In the genomic region with DNA sequence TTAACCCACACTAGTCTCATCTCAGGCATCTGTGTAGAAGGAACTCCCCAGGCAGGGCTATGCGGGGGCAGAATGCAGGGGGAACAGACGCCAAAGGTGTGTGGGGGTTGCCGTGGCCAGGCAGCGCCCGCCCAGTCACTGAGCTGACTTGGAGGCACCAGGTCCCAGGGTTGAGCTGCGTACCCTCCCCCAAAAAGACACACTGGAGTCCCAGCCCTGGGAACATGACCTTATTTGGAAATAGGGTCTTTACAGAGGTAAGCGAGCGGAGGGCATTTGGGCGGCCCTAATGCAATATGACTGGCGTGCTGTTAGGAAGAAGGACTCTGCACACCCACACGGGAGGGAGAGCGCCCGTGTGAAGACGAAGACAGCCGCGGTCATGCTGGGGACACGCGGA, we compare ENCODE assay signal across 23 cellular contexts.
DNase-seq lines count a peak whose midpoint lies in the region; ATAC-seq and TF ChIP-seq lines count a peak whose summit lies in the region.
"Had no signal": no experiment of that assay in that cellular context is flagged by ENCODE, and none has a peak within 500 bp of the region (broad histone marks: within the 10 kb centered on the region; RNA-seq: fewer than 3 reads in every experiment).

No MANE protein-coding gene starts in this region.

- H3K4me3 Mint-ChIP-seq in activated CD4-positive, alpha-beta T cell treated with anti-CD3 and anti-CD28 coated beads, Interleukin-2, amount 10 ng/mL, durations not matched to agents 24 days and 14 days: peak overlapping the region; percentile 34
- peak overlapping the region; percentile 76 for H3K4me3 Mint-ChIP-seq in CD4-positive, alpha-beta T cell
- H3K4me3 Mint-ChIP-seq in activated T-helper 2 cell treated with anti-CD3 and anti-CD28 coated beads, Interferon-gamma antibody, Interleukin-2, Interleukin-4, amounts not matched to agents 10 μg/mL and 5 μg/mL and 100 μg/mL, durations not matched to agents 14 hours and 24 hours and 36 hours (ENCODE audit: low read depth): peak overlapping the region; percentile 51
- peak overlapping the region; percentile 75 for H3K4me3 Mint-ChIP-seq in natural killer cell
- H3K4me3 Mint-ChIP-seq: HFFc6 had no signal

- H3K27me3 Mint-ChIP-seq in activated CD4-positive, alpha-beta T cell treated with anti-CD3 and anti-CD28 coated beads, Interleukin-2, amount 10 ng/mL, durations not matched to agents 24 days and 14 days: peaks cover 2% of the 10 kb centered on the region
- no peaks in the 10 kb centered on the region for H3K27me3 Mint-ChIP-seq in CD4-positive, alpha-beta T cell
- peaks cover 2% of the 10 kb centered on the region for H3K27me3 Mint-ChIP-seq in activated T-helper 2 cell treated with anti-CD3 and anti-CD28 coated beads, Interferon-gamma antibody, Interleukin-2, Interleukin-4, amounts not matched to agents 10 μg/mL and 5 μg/mL and 100 μg/mL, durations not matched to agents 14 hours and 24 hours and 36 hours (ENCODE audit: low read depth)
- no peaks in the 10 kb centered on the region for H3K27me3 Mint-ChIP-seq in natural killer cell (ENCODE audit: low read depth in 2 of 2)

- peaks cover 5% of the 10 kb centered on the region for H3K4me1 Mint-ChIP-seq in activated CD4-positive, alpha-beta T cell treated with anti-CD3 and anti-CD28 coated beads, Interleukin-2, amount 10 ng/mL, durations not matched to agents 24 days and 14 days
- peaks cover 39% of the 10 kb centered on the region for H3K4me1 Mint-ChIP-seq in CD4-positive, alpha-beta T cell (ENCODE audit: low read depth)
- peaks cover 5% of the 10 kb centered on the region for H3K4me1 Mint-ChIP-seq in activated T-helper 2 cell treated with anti-CD3 and anti-CD28 coated beads, Interferon-gamma antibody, Interleukin-2, Interleukin-4, amounts not matched to agents 10 μg/mL and 5 μg/mL and 100 μg/mL, durations not matched to agents 14 hours and 24 hours and 36 hours (ENCODE audit: low read depth)
- peaks cover 7 to 26% of the 10 kb centered on the region in 2 donors for H3K4me1 Mint-ChIP-seq in natural killer cell

- no peak overlapping the region for H3K27ac ChIP-seq in CD4-positive, alpha-beta T cell (ENCODE audit: low read depth, low read length)
- H3K27ac ChIP-seq: left lung had no signal

- CTCF ChIA-PET in CD4-positive, alpha-beta T cell (lab: Charles Lee): no interaction called here

- DNase-seq in activated CD4-positive, alpha-beta T cell treated with anti-CD3 and anti-CD28 coated beads, Interleukin-2, amount 10 ng/mL, durations not matched to agents 24 days and 14 days: no peak
- DNase-seq in activated CD4-positive, alpha-beta T cell treated with anti-CD3 and anti-CD28 coated beads, Interleukin-2, amount 50 U/mL, for 4 hours: no peak
- DNase-seq in CD4-positive, alpha-beta T cell: no peak
- DNase-seq in activated T-helper 2 cell treated with anti-CD3 and anti-CD28 coated beads, Interferon-gamma antibody, Interleukin-2, Interleukin-4, amounts not matched to agents 10 μg/mL and 5 μg/mL and 100 μg/mL, durations not matched to agents 14 hours and 24 hours and 36 hours (ENCODE audit: low spot score): no peak
- DNase-seq in natural killer cell: no peak
- DNase-seq in cortex of kidney (lab: John Stamatoyannopoulos, UW): no peak
- DNase-seq in GF-D8 (lab: John Stamatoyannopoulos, UW): no peak
- DNase-seq: activated CD4-positive, alpha-beta T cell treated with anti-CD3 and anti-CD28 coated beads for 1 hour; activated CD8-positive, alpha-beta memory T cell treated with anti-CD3 and anti-CD28 coated beads, Interleukin-2, amount 50 U/mL, for 4 hours; activated naive CD4-positive, alpha-beta T cell treated with Interleukin-2 at 50 U/mL for 16 hours; AML-193; effector CD4-positive, alpha-beta T cell; erythroblast; foreskin fibroblast; HFFc6; KBM-7; left lung; MM.1S; NCI-H1436 treated with DMSO at 0.1 percent for 48 hours; NCI-H2171; NCI-H524 treated with DMSO at 0.1 percent for 48 hours; nucleus accumbens had no signal

- no peaks in the 10 kb centered on the region for H3K36me3 Mint-ChIP-seq in activated CD4-positive, alpha-beta T cell treated with anti-CD3 and anti-CD28 coated beads, Interleukin-2, amount 10 ng/mL, durations not matched to agents 24 days and 14 days (ENCODE audit: low read depth)
- peaks cover 5% of the 10 kb centered on the region for H3K36me3 Mint-ChIP-seq in CD4-positive, alpha-beta T cell (ENCODE audit: low read depth)
- H3K36me3 Mint-ChIP-seq in activated T-helper 2 cell treated with anti-CD3 and anti-CD28 coated beads, Interferon-gamma antibody, Interleukin-2, Interleukin-4, amounts not matched to agents 10 μg/mL and 5 μg/mL and 100 μg/mL, durations not matched to agents 14 hours and 24 hours and 36 hours (ENCODE audit: low read depth): no peaks in the 10 kb centered on the region
- H3K36me3 Mint-ChIP-seq in natural killer cell: no peaks in the 10 kb centered on the region

- POLR2A ChIA-PET in CD4-positive, alpha-beta T cell (lab: Charles Lee): interaction anchor here (1.6 kb wide), 1 partner anchor 240 kb away, joined by 6 read pairs; no protein-coding TSS in a partner anchor

- ATAC-seq in CD4-positive, alpha-beta T cell (ENCODE audit: poor library complexity): no peak
- ATAC-seq in natural killer cell (no peak), GM18909 (IDR thresholded peaks at IDR 0.05; ENCODE audit: poor library complexity, unreplicated experiment) (no peak)
- ATAC-seq: left lung had no signal

- no peak for TF ChIP-seq CTCF in CD4-positive, alpha-beta T cell (IDR thresholded peaks at IDR 0.05)
- no peak for TF ChIP-seq CTCF in natural killer cell (IDR thresholded peaks at IDR 0.05)

- intact Hi-C loops in activated CD4-positive, alpha-beta T cell treated with anti-CD3 and anti-CD28 coated beads, Interleukin-2, amount 10 ng/mL, durations not matched to agents 24 days and 14 days (cut with micrococcal nuclease): loop anchor here (10.0 kb wide), 1 partner anchor 177 kb away; no protein-coding TSS in a partner anchor
- intact Hi-C loops in CD4-positive, alpha-beta T cell (cut with DNase I, micrococcal nuclease): loop anchor here in 1 of 2 experiments (5.0 kb wide), 1 partner anchor 56 kb away; no protein-coding TSS in a partner anchor
- intact Hi-C loops in activated T-helper 2 cell treated with anti-CD3 and anti-CD28 coated beads, Interferon-gamma antibody, Interleukin-2, Interleukin-4, amounts not matched to agents 10 μg/mL and 5 μg/mL and 100 μg/mL, durations not matched to agents 14 hours and 24 hours and 36 hours (cut with micrococcal nuclease): loop anchor here (5.0 kb wide), 1 partner anchor 119 kb away; no protein-coding TSS in a partner anchor
- intact Hi-C loops in natural killer cell (cut with micrococcal nuclease): no loop called here

- H3K27ac Mint-ChIP-seq in activated CD4-positive, alpha-beta T cell treated with anti-CD3 and anti-CD28 coated beads, Interleukin-2, amount 10 ng/mL, durations not matched to agents 24 days and 14 days: no peak overlapping the region
- peak overlapping the region; percentile 56 for H3K27ac Mint-ChIP-seq in CD4-positive, alpha-beta T cell
- no peak overlapping the region for H3K27ac Mint-ChIP-seq in activated T-helper 2 cell treated with anti-CD3 and anti-CD28 coated beads, Interferon-gamma antibody, Interleukin-2, Interleukin-4, amounts not matched to agents 10 μg/mL and 5 μg/mL and 100 μg/mL, durations not matched to agents 14 hours and 24 hours and 36 hours
- H3K27ac Mint-ChIP-seq in natural killer cell: peak overlapping the region in 1 of 2 donors; percentile 77
- H3K27ac Mint-ChIP-seq: HFFc6 had no signal

- H3K27me3 ChIP-seq in CD4-positive, alpha-beta T cell (ENCODE audit: control insufficient read depth, insufficient read depth, low read length): no peaks in the 10 kb centered on the region

- no peaks in the 10 kb centered on the region for H3K9me3 Mint-ChIP-seq in activated CD4-positive, alpha-beta T cell treated with anti-CD3 and anti-CD28 coated beads, Interleukin-2, amount 10 ng/mL, durations not matched to agents 24 days and 14 days
- no peaks in the 10 kb centered on the region for H3K9me3 Mint-ChIP-seq in CD4-positive, alpha-beta T cell
- H3K9me3 Mint-ChIP-seq in activated T-helper 2 cell treated with anti-CD3 and anti-CD28 coated beads, Interferon-gamma antibody, Interleukin-2, Interleukin-4, amounts not matched to agents 10 μg/mL and 5 μg/mL and 100 μg/mL, durations not matched to agents 14 hours and 24 hours and 36 hours: no peaks in the 10 kb centered on the region
- H3K9me3 Mint-ChIP-seq in natural killer cell: no peaks in the 10 kb centered on the region

- H3K9me3 ChIP-seq in CD4-positive, alpha-beta T cell (ENCODE audit: control insufficient read depth, low read length): no peaks in the 10 kb centered on the region
- H3K9me3 ChIP-seq: left lung had no signal
